ENCODE assay signal across 1 cellular context in the genomic region with DNA sequence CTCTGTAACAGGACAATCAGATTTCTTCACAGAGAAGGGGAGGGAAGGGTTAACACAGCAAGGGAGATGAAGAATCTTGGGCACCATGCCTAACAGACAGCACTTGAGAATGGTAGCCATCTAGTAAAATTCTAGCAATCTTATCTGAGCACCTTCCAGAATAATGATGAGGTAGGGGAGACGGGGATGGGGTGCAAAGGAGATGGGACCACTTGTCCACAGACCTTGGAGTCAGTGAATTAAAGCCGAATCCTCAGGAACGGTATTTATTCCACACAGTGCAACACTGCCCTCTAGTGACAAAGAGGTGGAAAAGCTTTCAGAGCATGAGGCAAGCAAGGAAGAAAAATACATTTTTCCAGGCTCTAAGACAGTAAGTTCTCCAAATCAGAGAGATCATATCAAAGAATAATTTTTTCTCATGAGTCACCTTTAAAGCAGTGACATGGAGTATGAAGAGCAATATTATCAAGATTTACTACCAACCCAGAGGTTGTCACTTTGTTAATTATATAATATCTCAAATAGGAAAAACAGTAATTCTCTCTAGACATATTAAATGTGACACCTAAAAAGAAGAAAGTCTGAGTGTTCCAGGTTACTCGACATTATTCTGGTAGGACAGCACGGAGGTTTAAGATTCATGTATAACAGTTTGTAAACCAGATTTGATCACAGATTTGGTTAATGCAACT.
TF ChIP-seq lines count a peak whose summit lies in the region.

No MANE protein-coding gene starts in this region.

TF ChIP-seq in SK-N-SH treated with all-trans-retinoic acid at 6 μM for 48 hours, 23 proteins besides CTCF, POLR2A, EP300 and RAD21 (continued from another document):
- TF ChIP-seq PATZ1 (CRISPR knock-in tag; IDR thresholded peaks at IDR 0.05; ENCODE audit: borderline replicate concordance) (no peak), RARB (CRISPR knock-in tag; IDR thresholded peaks at IDR 0.05) (no peak), TCF4 (CRISPR knock-in tag; IDR thresholded peaks at IDR 0.05; ENCODE audit: borderline replicate concordance) (no peak), ZNF565 (CRISPR knock-in tag; conservative IDR thresholded peaks at IDR 0.05; ENCODE audit: low read depth) (no peak), TOX (CRISPR knock-in tag; IDR thresholded peaks at IDR 0.05; ENCODE audit: borderline replicate concordance) (no peak), ZNF8 (CRISPR knock-in tag; IDR thresholded peaks at IDR 0.05) (no peak)
